In the genomic region with DNA sequence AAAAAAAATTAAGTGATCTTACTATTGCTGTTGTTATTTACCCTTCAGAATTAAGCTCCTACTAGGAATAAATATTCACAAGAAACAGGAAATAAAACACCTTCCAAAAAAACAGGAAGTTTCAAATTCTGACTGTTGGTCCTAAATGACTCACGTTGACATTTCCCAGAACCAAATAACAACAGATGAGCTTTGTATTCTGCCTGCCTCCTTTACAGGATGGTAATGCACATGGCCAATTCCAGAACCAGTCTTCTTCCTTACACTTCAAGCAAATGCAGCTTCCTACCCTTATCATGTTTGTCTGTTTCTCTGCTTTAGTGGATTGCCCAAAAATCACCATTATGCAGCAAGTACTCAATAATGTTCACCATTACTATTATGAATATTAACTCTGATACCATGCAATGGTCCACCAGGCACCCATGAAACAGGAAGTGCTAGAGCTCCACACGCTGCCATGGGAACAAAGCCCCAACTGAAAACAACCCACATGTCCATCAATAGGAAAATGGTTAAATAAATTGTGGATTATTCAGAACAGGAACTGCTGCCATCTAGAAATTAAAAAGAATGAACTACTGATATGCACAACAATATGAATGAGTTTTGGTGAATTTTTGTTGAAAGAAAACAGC, we compare ENCODE assay signal across 1 cellular context.
TF ChIP-seq lines count a peak whose summit lies in the region.

No MANE protein-coding gene starts in this region.

TF ChIP-seq in K562, 482 proteins besides CTCF, POLR2A, EP300 and RAD21 (continued from another document and continues in another):
- TF ChIP-seq, protein P1, sequence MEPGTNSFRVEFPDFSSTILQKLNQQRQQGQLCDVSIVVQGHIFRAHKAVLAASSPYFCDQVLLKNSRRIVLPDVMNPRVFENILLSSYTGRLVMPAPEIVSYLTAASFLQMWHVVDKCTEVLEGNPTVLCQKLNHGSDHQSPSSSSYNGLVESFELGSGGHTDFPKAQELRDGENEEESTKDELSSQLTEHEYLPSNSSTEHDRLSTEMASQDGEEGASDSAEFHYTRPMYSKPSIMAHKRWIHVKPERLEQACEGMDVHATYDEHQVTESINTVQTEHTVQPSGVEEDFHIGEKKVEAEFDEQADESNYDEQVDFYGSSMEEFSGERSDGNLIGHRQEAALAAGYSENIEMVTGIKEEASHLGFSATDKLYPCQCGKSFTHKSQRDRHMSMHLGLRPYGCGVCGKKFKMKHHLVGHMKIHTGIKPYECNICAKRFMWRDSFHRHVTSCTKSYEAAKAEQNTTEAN (CRISPR knock-in tag; IDR thresholded peaks at IDR 0.05): no peak
- TF ChIP-seq BHLHE40 (IDR thresholded peaks at IDR 0.05; ENCODE audit: low read length): no peak
- 0 out of 4 replicates have a peak, but pooled peaks of 1 of the 2 experiments have one; percentile 16 for TF ChIP-seq RCOR1 (IDR thresholded peaks at IDR 0.05; ENCODE audit: borderline replicate concordance in 1 of 2, low read depth in 2 of 2, low read length in 2 of 2)
- TF ChIP-seq ZNF280B (CRISPR knock-in tag; IDR thresholded peaks at IDR 0.05): no peak
- TF ChIP-seq, protein P2, sequence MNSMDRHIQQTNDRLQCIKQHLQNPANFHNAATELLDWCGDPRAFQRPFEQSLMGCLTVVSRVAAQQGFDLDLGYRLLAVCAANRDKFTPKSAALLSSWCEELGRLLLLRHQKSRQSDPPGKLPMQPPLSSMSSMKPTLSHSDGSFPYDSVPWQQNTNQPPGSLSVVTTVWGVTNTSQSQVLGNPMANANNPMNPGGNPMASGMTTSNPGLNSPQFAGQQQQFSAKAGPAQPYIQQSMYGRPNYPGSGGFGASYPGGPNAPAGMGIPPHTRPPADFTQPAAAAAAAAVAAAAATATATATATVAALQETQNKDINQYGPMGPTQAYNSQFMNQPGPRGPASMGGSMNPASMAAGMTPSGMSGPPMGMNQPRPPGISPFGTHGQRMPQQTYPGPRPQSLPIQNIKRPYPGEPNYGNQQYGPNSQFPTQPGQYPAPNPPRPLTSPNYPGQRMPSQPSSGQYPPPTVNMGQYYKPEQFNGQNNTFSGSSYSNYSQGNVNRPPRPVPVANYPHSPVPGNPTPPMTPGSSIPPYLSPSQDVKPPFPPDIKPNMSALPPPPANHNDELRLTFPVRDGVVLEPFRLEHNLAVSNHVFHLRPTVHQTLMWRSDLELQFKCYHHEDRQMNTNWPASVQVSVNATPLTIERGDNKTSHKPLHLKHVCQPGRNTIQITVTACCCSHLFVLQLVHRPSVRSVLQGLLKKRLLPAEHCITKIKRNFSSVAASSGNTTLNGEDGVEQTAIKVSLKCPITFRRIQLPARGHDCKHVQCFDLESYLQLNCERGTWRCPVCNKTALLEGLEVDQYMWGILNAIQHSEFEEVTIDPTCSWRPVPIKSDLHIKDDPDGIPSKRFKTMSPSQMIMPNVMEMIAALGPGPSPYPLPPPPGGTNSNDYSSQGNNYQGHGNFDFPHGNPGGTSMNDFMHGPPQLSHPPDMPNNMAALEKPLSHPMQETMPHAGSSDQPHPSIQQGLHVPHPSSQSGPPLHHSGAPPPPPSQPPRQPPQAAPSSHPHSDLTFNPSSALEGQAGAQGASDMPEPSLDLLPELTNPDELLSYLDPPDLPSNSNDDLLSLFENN (IDR thresholded peaks at IDR 0.05; ENCODE audit: low read depth in 2 of 2, low read length in 2 of 2): no peak
- TF ChIP-seq, protein P3, sequence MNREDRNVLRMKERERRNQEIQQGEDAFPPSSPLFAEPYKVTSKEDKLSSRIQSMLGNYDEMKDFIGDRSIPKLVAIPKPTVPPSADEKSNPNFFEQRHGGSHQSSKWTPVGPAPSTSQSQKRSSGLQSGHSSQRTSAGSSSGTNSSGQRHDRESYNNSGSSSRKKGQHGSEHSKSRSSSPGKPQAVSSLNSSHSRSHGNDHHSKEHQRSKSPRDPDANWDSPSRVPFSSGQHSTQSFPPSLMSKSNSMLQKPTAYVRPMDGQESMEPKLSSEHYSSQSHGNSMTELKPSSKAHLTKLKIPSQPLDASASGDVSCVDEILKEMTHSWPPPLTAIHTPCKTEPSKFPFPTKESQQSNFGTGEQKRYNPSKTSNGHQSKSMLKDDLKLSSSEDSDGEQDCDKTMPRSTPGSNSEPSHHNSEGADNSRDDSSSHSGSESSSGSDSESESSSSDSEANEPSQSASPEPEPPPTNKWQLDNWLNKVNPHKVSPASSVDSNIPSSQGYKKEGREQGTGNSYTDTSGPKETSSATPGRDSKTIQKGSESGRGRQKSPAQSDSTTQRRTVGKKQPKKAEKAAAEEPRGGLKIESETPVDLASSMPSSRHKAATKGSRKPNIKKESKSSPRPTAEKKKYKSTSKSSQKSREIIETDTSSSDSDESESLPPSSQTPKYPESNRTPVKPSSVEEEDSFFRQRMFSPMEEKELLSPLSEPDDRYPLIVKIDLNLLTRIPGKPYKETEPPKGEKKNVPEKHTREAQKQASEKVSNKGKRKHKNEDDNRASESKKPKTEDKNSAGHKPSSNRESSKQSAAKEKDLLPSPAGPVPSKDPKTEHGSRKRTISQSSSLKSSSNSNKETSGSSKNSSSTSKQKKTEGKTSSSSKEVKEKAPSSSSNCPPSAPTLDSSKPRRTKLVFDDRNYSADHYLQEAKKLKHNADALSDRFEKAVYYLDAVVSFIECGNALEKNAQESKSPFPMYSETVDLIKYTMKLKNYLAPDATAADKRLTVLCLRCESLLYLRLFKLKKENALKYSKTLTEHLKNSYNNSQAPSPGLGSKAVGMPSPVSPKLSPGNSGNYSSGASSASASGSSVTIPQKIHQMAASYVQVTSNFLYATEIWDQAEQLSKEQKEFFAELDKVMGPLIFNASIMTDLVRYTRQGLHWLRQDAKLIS (CRISPR knock-in tag; IDR thresholded peaks at IDR 0.05): no peak
- TF ChIP-seq, protein P4, sequence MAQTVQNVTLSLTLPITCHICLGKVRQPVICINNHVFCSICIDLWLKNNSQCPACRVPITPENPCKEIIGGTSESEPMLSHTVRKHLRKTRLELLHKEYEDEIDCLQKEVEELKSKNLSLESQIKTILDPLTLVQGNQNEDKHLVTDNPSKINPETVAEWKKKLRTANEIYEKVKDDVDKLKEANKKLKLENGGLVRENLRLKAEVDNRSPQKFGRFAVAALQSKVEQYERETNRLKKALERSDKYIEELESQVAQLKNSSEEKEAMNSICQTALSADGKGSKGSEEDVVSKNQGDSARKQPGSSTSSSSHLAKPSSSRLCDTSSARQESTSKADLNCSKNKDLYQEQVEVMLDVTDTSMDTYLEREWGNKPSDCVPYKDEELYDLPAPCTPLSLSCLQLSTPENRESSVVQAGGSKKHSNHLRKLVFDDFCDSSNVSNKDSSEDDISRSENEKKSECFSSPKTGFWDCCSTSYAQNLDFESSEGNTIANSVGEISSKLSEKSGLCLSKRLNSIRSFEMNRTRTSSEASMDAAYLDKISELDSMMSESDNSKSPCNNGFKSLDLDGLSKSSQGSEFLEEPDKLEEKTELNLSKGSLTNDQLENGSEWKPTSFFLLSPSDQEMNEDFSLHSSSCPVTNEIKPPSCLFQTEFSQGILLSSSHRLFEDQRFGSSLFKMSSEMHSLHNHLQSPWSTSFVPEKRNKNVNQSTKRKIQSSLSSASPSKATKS (CRISPR knock-in tag; IDR thresholded peaks at IDR 0.05): no peak
- TF ChIP-seq MTF1 (CRISPR knock-in tag; IDR thresholded peaks at IDR 0.05; ENCODE audit: borderline replicate concordance): no peak
- TF ChIP-seq NR2C1 (IDR thresholded peaks at IDR 0.05): no peak
- no peak for TF ChIP-seq NR2C1 (tag; IDR thresholded peaks at IDR 0.05)
- no peak for TF ChIP-seq GATA2 (CRISPR knock-in tag; IDR thresholded peaks at IDR 0.05)
- TF ChIP-seq ZNF165 (CRISPR knock-in tag; IDR thresholded peaks at IDR 0.05; ENCODE audit: borderline replicate concordance): no peak
- TF ChIP-seq GABPA (tag; conservative IDR thresholded peaks at IDR 0.05; ENCODE audit: low read depth): peak; percentile 40; the same call in 1 of the 2 replicates
- TF ChIP-seq ZNF551 (CRISPR knock-in tag; IDR thresholded peaks at IDR 0.05): no peak
- no peak for TF ChIP-seq CHD7 (IDR thresholded peaks at IDR 0.05; ENCODE audit: low read depth, low read length)
- no peak for TF ChIP-seq KLF6 (CRISPR knock-in tag; IDR thresholded peaks at IDR 0.05; ENCODE audit: borderline replicate concordance)
- TF ChIP-seq, protein P5, sequence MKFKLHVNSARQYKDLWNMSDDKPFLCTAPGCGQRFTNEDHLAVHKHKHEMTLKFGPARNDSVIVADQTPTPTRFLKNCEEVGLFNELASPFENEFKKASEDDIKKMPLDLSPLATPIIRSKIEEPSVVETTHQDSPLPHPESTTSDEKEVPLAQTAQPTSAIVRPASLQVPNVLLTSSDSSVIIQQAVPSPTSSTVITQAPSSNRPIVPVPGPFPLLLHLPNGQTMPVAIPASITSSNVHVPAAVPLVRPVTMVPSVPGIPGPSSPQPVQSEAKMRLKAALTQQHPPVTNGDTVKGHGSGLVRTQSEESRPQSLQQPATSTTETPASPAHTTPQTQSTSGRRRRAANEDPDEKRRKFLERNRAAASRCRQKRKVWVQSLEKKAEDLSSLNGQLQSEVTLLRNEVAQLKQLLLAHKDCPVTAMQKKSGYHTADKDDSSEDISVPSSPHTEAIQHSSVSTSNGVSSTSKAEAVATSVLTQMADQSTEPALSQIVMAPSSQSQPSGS (CRISPR knock-in tag; IDR thresholded peaks at IDR 0.05): no peak
- no peak for TF ChIP-seq CCAR2 (IDR thresholded peaks at IDR 0.05; ENCODE audit: low read depth, low read length)
- TF ChIP-seq, protein P6, sequence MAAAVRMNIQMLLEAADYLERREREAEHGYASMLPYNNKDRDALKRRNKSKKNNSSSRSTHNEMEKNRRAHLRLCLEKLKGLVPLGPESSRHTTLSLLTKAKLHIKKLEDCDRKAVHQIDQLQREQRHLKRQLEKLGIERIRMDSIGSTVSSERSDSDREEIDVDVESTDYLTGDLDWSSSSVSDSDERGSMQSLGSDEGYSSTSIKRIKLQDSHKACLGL (CRISPR knock-in tag; IDR thresholded peaks at IDR 0.05; ENCODE audit: borderline replicate concordance, poor library complexity, severe bottlenecking): no peak
- TF ChIP-seq ZNF282 (CRISPR knock-in tag; IDR thresholded peaks at IDR 0.05): no peak
- no peak for TF ChIP-seq HCFC1 (IDR thresholded peaks at IDR 0.05; ENCODE audit: low read depth, low read length)
